2 cellular contexts compared by ENCODE assay signal in the genomic region with DNA sequence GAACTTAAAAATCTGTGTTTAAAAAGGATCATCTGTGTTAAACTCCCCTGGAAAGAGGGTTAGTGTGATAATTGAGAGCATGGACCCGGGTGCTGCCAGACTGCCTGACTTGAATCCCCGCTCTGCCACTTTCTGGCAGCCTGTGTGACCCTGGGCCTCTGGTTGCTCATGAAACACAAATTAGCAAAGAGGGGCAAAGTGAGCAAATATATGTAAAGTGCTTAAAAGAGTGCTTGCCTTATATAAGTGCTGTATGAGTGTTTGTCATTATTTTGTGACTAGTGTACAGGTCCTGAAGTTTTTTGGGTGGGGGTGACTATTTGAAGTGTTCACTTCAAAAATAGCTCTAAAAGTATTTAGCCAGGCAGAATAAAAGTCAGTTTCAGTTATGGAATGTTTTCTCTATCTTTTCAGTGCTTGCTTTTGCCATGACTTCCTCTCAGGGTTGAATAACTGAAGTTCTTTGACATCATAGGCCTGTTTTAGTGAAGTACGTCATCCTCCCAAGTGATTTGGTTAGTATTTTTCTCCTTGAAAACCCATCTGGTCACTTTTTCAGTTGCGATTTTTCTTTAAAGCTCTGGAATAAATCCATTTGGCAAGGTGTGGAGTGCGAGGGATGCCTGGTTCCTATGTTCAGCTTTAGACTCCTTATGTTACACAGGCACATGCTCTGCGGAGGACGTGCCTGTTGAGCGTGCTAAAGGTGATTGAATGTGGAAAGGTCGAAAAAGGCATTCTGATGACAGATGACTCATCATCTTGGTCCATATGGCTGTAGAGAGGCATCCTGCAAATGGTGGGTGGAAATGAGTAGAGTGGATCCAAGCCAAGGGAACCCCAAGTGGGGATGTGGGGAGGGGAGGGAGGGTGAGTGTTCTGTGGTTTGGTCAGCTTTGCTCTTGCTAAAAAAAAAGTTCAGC.
A peak's percentile ranks its signal among the peaks of the same experiment; 100 is the strongest.
TF ChIP-seq lines count a peak whose summit lies in the region.

No MANE protein-coding gene starts in this region.

TF ChIP-seq in HEK293, 187 proteins besides CTCF, POLR2A, EP300 and RAD21:
- no peak for TF ChIP-seq ZNF391 (tag by site-specific recombination; IDR thresholded peaks at IDR 0.05; ENCODE audit: borderline replicate concordance, low read depth)
- TF ChIP-seq SCRT2 (tag by site-specific recombination; IDR thresholded peaks at IDR 0.05): peak; percentile 38; the same call in 1 of the 2 replicates

TF ChIP-seq in GM12878, 131 proteins besides CTCF, POLR2A, EP300 and RAD21:
- TF ChIP-seq RUNX3 (IDR thresholded peaks at IDR 0.05; ENCODE audit: low read length) (peak; percentile 62), BHLHE40 (IDR thresholded peaks at IDR 0.05; ENCODE audit: borderline replicate concordance in 1 of 2, low read depth in 2 of 2, low read length in 1 of 2) (no peak), MLLT1 (IDR thresholded peaks at IDR 0.05) (no peak)
